ENCODE assay signal across 20 cellular contexts in genomic region chr10:108450280-108450679, GRCh38.
DNase-seq lines count a peak whose midpoint lies in the region; ATAC-seq and TF ChIP-seq lines count a peak whose summit lies in the region.
"Had no signal": no experiment of that assay in that cellular context is flagged by ENCODE, and none has a peak within 500 bp of the region (broad histone marks: within the 10 kb centered on the region; RNA-seq: fewer than 3 reads in every experiment).

No MANE protein-coding gene starts in this region.

- no peaks in the 10 kb centered on the region for H3F3A ChIP-seq in PC-3 (ENCODE audit: low read length, unreplicated experiment)

- CTCF ChIA-PET in PC-3 (lab: Charles Lee): no interaction called here

- no peaks in the 10 kb centered on the region for H3K79me2 ChIP-seq in PC-3 (ENCODE audit: low read length)

- no peak overlapping the region for H3K27ac ChIP-seq in PC-3 (ENCODE audit: low read length)
- H3K27ac ChIP-seq: C4-2B had no signal

- H3K9me2 ChIP-seq in PC-3 (replicated peaks; ENCODE audit: low read length): no peaks in the 10 kb centered on the region

- POLR2A ChIA-PET in PC-3 (lab: Charles Lee; ENCODE audit: unreplicated experiment): no interaction called here

- DNase-seq in PC-3 (peak; percentile 51), NCI-H1417 treated with DMSO at 0.1 percent for 48 hours (lab: John Stamatoyannopoulos, UW) (no peak), NCI-H524 treated with DMSO at 0.1 percent for 48 hours (lab: John Stamatoyannopoulos, UW) (no peak)
- DNase-seq: 8988T; Calu3; CD8-positive, alpha-beta memory T cell; IMR-90; Kasumi-1; MM.1S; NCI-H1048; NCI-H1436 treated with DMSO at 0.1 percent for 48 hours; NCI-H1930; NCI-H748 treated with DMSO at 0.1 percent for 48 hours; T-helper 1 cell had no signal

- no peaks in the 10 kb centered on the region for H3K36me3 ChIP-seq in PC-3 (ENCODE audit: low read depth, low read length)

- BruUV-seq in PC-3 (replicated peaks; lab: Mats Ljungman, UMichigan): no TSS peak

- no peaks in the 10 kb centered on the region for H3K4me1 ChIP-seq in PC-3 (ENCODE audit: insufficient read depth, low read length)

- intact Hi-C loops in PC-3 (cut with micrococcal nuclease): no loop called here

- no peak overlapping the region for H2AFZ ChIP-seq in PC-3 (ENCODE audit: low read length)

- peak; percentile 66 for ATAC-seq in GM18498 (IDR thresholded peaks at IDR 0.05; ENCODE audit: unreplicated experiment)
- ATAC-seq in GM19467 (IDR thresholded peaks at IDR 0.05; ENCODE audit: unreplicated experiment): peak; percentile 50
- ATAC-seq in HG03378 (IDR thresholded peaks at IDR 0.05; ENCODE audit: unreplicated experiment): peak; percentile 56
- ATAC-seq in PC-3: peak; percentile 57
- ATAC-seq in SK-N-SH treated with all-trans-retinoic acid at 6 μM for 48 hours: no peak
- no peak for ATAC-seq in HG03280 (IDR thresholded peaks at IDR 0.05; ENCODE audit: unreplicated experiment)

- H3K4me3 ChIP-seq in PC-3 (ENCODE audit: low read length): no peak overlapping the region

- no peak for TF ChIP-seq CTCF in PC-3 (conservative IDR thresholded peaks at IDR 0.05; ENCODE audit: low read depth, low read length)

- no peaks in the 10 kb centered on the region for H3K27me3 ChIP-seq in PC-3 (ENCODE audit: low read length)

- H4K20me1 ChIP-seq in PC-3 (ENCODE audit: low read length): no peaks in the 10 kb centered on the region

- H3K9ac ChIP-seq in PC-3 (ENCODE audit: low read length): no peak overlapping the region

- no peaks in the 10 kb centered on the region for H3K9me3 ChIP-seq in PC-3 (ENCODE audit: low read length)

- H3K4me2 ChIP-seq in PC-3 (ENCODE audit: low read length): no peak overlapping the region

TF ChIP-seq in SK-N-SH treated with all-trans-retinoic acid at 6 μM for 48 hours, 23 proteins besides CTCF, POLR2A, EP300 and RAD21:
- TF ChIP-seq ZNF70 (CRISPR knock-in tag; IDR thresholded peaks at IDR 0.05): no peak
- no peak for TF ChIP-seq OSR1 (CRISPR knock-in tag; IDR thresholded peaks at IDR 0.05)
- TF ChIP-seq ISL1 (CRISPR knock-in tag; IDR thresholded peaks at IDR 0.05): no peak

Comparison
In these comparisons a context has a peak if more than half of its experiments do, and no peak if none do; other contexts are left out.
1. ATAC-seq: peak in GM18498 (single experiment), GM19467 (single experiment), HG03378 (single experiment) and PC-3 (single experiment); none in SK-N-SH treated with all-trans-retinoic acid at 6 μM for 48 hours (single experiment) and HG03280 (single experiment).